19 cellular contexts compared by ENCODE assay signal in genomic region chr17:47270946-47271705, GRCh38. TPM values are rescaled to one million over a fixed set of nuclear protein-coding genes. Genes with fewer than 3 reads are reported as not detected.
A peak's percentile ranks its signal among the peaks of the same experiment; 100 is the strongest.
DNase-seq lines count a peak whose midpoint lies in the region; ATAC-seq and TF ChIP-seq lines count a peak whose summit lies in the region.
"Had no signal": no experiment of that assay in that cellular context is flagged by ENCODE, and none has a peak within 500 bp of the region (broad histone marks: within the 10 kb centered on the region; RNA-seq: fewer than 3 reads in every experiment).

No MANE protein-coding gene starts in this region.

- ATAC-seq in HG03196 (IDR thresholded peaks at IDR 0.05; ENCODE audit: unreplicated experiment) (peak; percentile 51), upper lobe of left lung (ENCODE audit: low FRiP score in 2 of 2) (no peak)

- H2BK5ac ChIP-seq in mesenchymal stem cell (ENCODE audit: low read depth, low read length, poor library complexity, severe bottlenecking): peak overlapping the region; percentile 93

- H3K4me1 Mint-ChIP-seq in progenitor cell of endocrine pancreas (ENCODE audit: low read depth): peaks cover 7% of the 10 kb centered on the region

- peaks cover 2% of the 10 kb centered on the region for H3K36me3 Mint-ChIP-seq in progenitor cell of endocrine pancreas (ENCODE audit: insufficient read depth)

- no peak overlapping the region for H4K91ac ChIP-seq in mesenchymal stem cell (ENCODE audit: low read length)

- H3K79me1 ChIP-seq in mesenchymal stem cell (replicated peaks; ENCODE audit: low read length, poor library complexity, severe bottlenecking): peaks cover 15% of the 10 kb centered on the region

- H2BK12ac ChIP-seq in mesenchymal stem cell (ENCODE audit: low read length in 2 of 2): no peak overlapping the region

- no peak overlapping the region for H3K9ac ChIP-seq in mesenchymal stem cell (ENCODE audit: low read length)

- H3K9me3 Mint-ChIP-seq in progenitor cell of endocrine pancreas (ENCODE audit: low read depth): peaks cover 5% of the 10 kb centered on the region

- no peak for TF ChIP-seq POLR2A in upper lobe of left lung (IDR thresholded peaks at IDR 0.05)

- no peak overlapping the region for H3K4me2 ChIP-seq in mesenchymal stem cell (ENCODE audit: low read length, poor library complexity, severe bottlenecking)
- H3K4me2 ChIP-seq: PC-9 had no signal

- DNase-seq in ascending aorta (ENCODE audit: low spot score in 2 of 2) (no peak), mesenchymal stem cell (no peak), tibial artery (no peak), T-helper 9 cell (no peak), upper lobe of left lung (no peak), progenitor cell of endocrine pancreas (ENCODE audit: low spot score, unreplicated experiment) (no peak)
- DNase-seq: AML-193, DMS79 treated with DMSO at 0.1 percent for 48 hours, Kasumi-1, MG63, NCI-H1048, NCI-H1436, NCI-H1930, NCI-H226, NCI-H524 treated with DMSO at 0.1 percent for 48 hours, PC-9 had no signal

- H2AK5ac ChIP-seq in mesenchymal stem cell (ENCODE audit: low read length, severe bottlenecking): peak overlapping the region; percentile 99

- H3K4me1 ChIP-seq in ascending aorta (peaks cover 22 to 67% of the 10 kb centered on the region in 2 donors), mesenchymal stem cell (ENCODE audit: control insufficient read depth, insufficient read depth, low read depth, low read length) (peaks cover 33% of the 10 kb centered on the region), tibial artery (peaks cover 0 to 87% (median 61%) of the 10 kb centered on the region in 4 donors), upper lobe of left lung (peaks cover 10 to 12% (median 11%) of the 10 kb centered on the region in 4 donors)

- no peak overlapping the region for H3K4me3 ChIP-seq in ascending aorta
- no peak overlapping the region for H3K4me3 ChIP-seq in mesenchymal stem cell (ENCODE audit: insufficient read depth in 1 of 2, low read depth in 1 of 2, low read length in 2 of 2)
- no peak overlapping the region for H3K4me3 ChIP-seq in tibial artery
- H3K4me3 ChIP-seq in upper lobe of left lung: no peak overlapping the region
- H3K4me3 ChIP-seq: MG63, PC-9 had no signal

- H3K9me3 ChIP-seq in ascending aorta: no peaks in the 10 kb centered on the region
- no peaks in the 10 kb centered on the region for H3K9me3 ChIP-seq in mesenchymal stem cell (ENCODE audit: control insufficient read depth, low read length)
- H3K9me3 ChIP-seq in tibial artery: no peaks in the 10 kb centered on the region
- H3K9me3 ChIP-seq in upper lobe of left lung: no peaks in the 10 kb centered on the region

- H3K27me3 ChIP-seq in ascending aorta (no peaks in the 10 kb centered on the region), mesenchymal stem cell (ENCODE audit: control insufficient read depth in 1 of 2, insufficient read depth in 1 of 2, low read length in 2 of 2) (no peaks in the 10 kb centered on the region), tibial artery (no peaks in the 10 kb centered on the region), upper lobe of left lung (no peaks in the 10 kb centered on the region)
- H3K27me3 ChIP-seq: MG63 had no signal

- no peak overlapping the region for H4K8ac ChIP-seq in mesenchymal stem cell (ENCODE audit: low read length)

- 85% methylated on average over 1 of the region's 2 CpGs for WGBS in mesenchymal stem cell
- 92 to 94% methylated on average over 2 of the region's 2 CpGs for WGBS in upper lobe of left lung, 2 donors

- peaks cover 0 to 2% of the 10 kb centered on the region in 2 donors for H3K36me3 ChIP-seq in ascending aorta
- peaks cover 16 to 22% of the 10 kb centered on the region in 2 experiments for H3K36me3 ChIP-seq in mesenchymal stem cell (ENCODE audit: control insufficient read depth in 1 of 2, insufficient read depth in 2 of 2, low read depth in 1 of 2, low read length in 2 of 2)
- no peaks in the 10 kb centered on the region for H3K36me3 ChIP-seq in tibial artery
- no peaks in the 10 kb centered on the region for H3K36me3 ChIP-seq in upper lobe of left lung

- H3K4me3 Mint-ChIP-seq in progenitor cell of endocrine pancreas (ENCODE audit: low read depth): no peak overlapping the region
- H3K4me3 Mint-ChIP-seq: IgD-negative memory B cell had no signal

- no peak for TF ChIP-seq EP300 in upper lobe of left lung (IDR thresholded peaks at IDR 0.05)

- no peak for TF ChIP-seq CTCF in ascending aorta (IDR thresholded peaks at IDR 0.05)
- TF ChIP-seq CTCF in tibial artery (IDR thresholded peaks at IDR 0.05): no peak
- no peak for TF ChIP-seq CTCF in upper lobe of left lung (IDR thresholded peaks at IDR 0.05)
- no peak for TF ChIP-seq CTCF in progenitor cell of endocrine pancreas (IDR thresholded peaks at IDR 0.05; ENCODE audit: unreplicated experiment)

- intact Hi-C loops in ascending aorta (cut with DNase I): no loop called here
- intact Hi-C loops in tibial artery (cut with DNase I; ENCODE audit: low total_unique reads): loop anchor here (5.0 kb wide), 1 partner anchor 41 kb away; no protein-coding TSS in a partner anchor

- no peak overlapping the region for H3K14ac ChIP-seq in mesenchymal stem cell (ENCODE audit: low read length in 2 of 2)

- H2AFZ ChIP-seq in mesenchymal stem cell (ENCODE audit: low read depth, low read length): no peak overlapping the region
- H2AFZ ChIP-seq: PC-9 had no signal

- peaks cover 6% of the 10 kb centered on the region for H3K27me3 Mint-ChIP-seq in progenitor cell of endocrine pancreas
- H3K27me3 Mint-ChIP-seq: IgD-negative memory B cell had no signal

- no peak overlapping the region for H3K23ac ChIP-seq in mesenchymal stem cell (ENCODE audit: low read length in 2 of 2)

- no peak overlapping the region for H3K27ac Mint-ChIP-seq in progenitor cell of endocrine pancreas
- H3K27ac Mint-ChIP-seq: IgD-negative memory B cell had no signal

- H2BK15ac ChIP-seq in mesenchymal stem cell (ENCODE audit: low read depth, poor library complexity, severe bottlenecking): no peak overlapping the region

- H2BK120ac ChIP-seq in mesenchymal stem cell (ENCODE audit: low read depth, low read length): no peak overlapping the region

- no peak overlapping the region for H3K18ac ChIP-seq in mesenchymal stem cell (ENCODE audit: low read depth in 1 of 2, low read length in 2 of 2)

- peak overlapping the region; percentile 96 to 97 for H3K27ac ChIP-seq in ascending aorta
- peak overlapping the region; percentile 96 for H3K27ac ChIP-seq in mesenchymal stem cell (ENCODE audit: low read length, poor library complexity, severe bottlenecking)
- H3K27ac ChIP-seq in tibial artery: peak overlapping the region; percentile 70 to 92
- H3K27ac ChIP-seq in upper lobe of left lung: no peak overlapping the region
- H3K27ac ChIP-seq: C4-2B, PC-9 had no signal

- H3K4ac ChIP-seq in mesenchymal stem cell (ENCODE audit: low read depth in 1 of 2, low read length in 2 of 2): no peak overlapping the region

RNA-seq across cellular contexts. Expression of gene ITGB3, which starts 17.5 kb away (rescaled TPM):
- total RNA-seq in ascending aorta: 71.3 TPM
- polyA plus RNA-seq in mesenchymal stem cell (2013, experiment 1 of 2): 11.3 TPM
- polyA plus RNA-seq in mesenchymal stem cell (2013, experiment 2 of 2): 11.3 TPM
- 10 to 100 TPM in 3 of 6 donors, 1 to 10 TPM in 3; 3.4 to 17.8 (median 9.8) TPM for total RNA-seq in upper lobe of left lung
- not detected in 2 replicates for total RNA-seq in progenitor cell of endocrine pancreas

RNA-seq across cellular contexts. Expression of gene EFCAB13, which starts 52.6 kb away (rescaled TPM):
- total RNA-seq in ascending aorta (1.2 TPM), upper lobe of left lung (10 to 100 TPM in 2 of 6 donors, 1 to 10 TPM in 4; 3.2 to 21.0 (median 8.1) TPM), progenitor cell of endocrine pancreas (5.2 and 5.8 TPM in 2 replicates)
- 1.2 TPM for polyA plus RNA-seq in mesenchymal stem cell (2013, experiment 1 of 2)
- 1.2 TPM for polyA plus RNA-seq in mesenchymal stem cell (2013, experiment 2 of 2)

Comparison
In these comparisons a context has a peak if more than half of its experiments do, and no peak if none do; other contexts are left out.
1. H3K27ac ChIP-seq: peak in ascending aorta (2 of 2), mesenchymal stem cell (single experiment) and tibial artery (2 of 2); none in upper lobe of left lung (0 of 4).